ENCODE assay signal across 23 cellular contexts in the genomic region with DNA sequence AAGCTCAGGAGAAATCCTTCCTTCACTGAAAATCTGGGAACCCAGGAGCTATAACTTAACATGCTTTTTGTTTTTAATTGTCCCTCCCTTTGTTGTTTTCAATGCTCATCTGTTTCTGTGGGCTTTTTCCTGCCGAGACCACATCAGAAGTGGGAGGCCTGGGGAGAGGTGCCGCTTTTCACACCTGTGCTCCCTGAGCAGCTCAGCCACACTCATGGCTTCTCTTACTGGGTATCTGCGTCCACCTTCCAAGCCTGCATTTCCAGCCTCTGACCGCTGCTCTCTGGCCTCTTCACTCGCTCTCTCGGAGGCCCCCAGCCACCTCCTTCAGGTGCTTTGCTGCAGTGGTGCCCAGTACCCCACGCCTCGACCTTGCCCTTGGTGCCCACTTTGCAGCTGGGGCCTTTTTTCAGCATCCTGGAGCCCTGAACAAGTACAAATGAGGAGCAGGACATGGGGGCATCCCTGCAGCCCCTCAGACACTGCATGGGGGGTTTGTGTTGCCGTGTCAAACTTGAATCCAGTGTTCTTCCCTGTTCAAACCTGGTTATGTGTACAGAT. TPM values are rescaled to one million over a fixed set of nuclear protein-coding genes. Genes with fewer than 3 reads are reported as not detected.
DNase-seq lines count a peak whose midpoint lies in the region; ATAC-seq and TF ChIP-seq lines count a peak whose summit lies in the region.
"Had no signal": no experiment of that assay in that cellular context is flagged by ENCODE, and none has a peak within 500 bp of the region (broad histone marks: within the 10 kb centered on the region; RNA-seq: fewer than 3 reads in every experiment).

No MANE protein-coding gene starts in this region.

- no peak overlapping the region for H3K4me2 ChIP-seq in trophoblast cell (ENCODE audit: low read length)
- no peak overlapping the region for H3K4me2 ChIP-seq in H9 (ENCODE audit: insufficient read depth, insufficient read length, low read length)

- no peak overlapping the region for H3T11ph ChIP-seq in H9 (ENCODE audit: low read length)

- H4K5ac ChIP-seq in H9 (ENCODE audit: insufficient read length, low read depth, low read length) = no peak overlapping the region

- no peak overlapping the region for H3K56ac ChIP-seq in H9 (ENCODE audit: insufficient read length, low read depth, low read length)

- no peak for TF ChIP-seq POLR2A in esophagus squamous epithelium (IDR thresholded peaks at IDR 0.05)

- H3K27ac Mint-ChIP-seq in CD4-positive, alpha-beta memory T cell = peak overlapping the region in 6 of 7 donors; percentile 19 to 80 (median 71)
- peak overlapping the region; percentile 18 to 95 (median 72) for H3K27ac Mint-ChIP-seq in CD8-positive, alpha-beta memory T cell
- peak overlapping the region; percentile 85 for H3K27ac Mint-ChIP-seq in central memory CD8-positive, alpha-beta T cell (ENCODE audit: low read depth)
- H3K27ac Mint-ChIP-seq in H9 = no peak overlapping the region
- H3K27ac Mint-ChIP-seq: CD4-positive, alpha-beta T cell had no signal

- TF ChIP-seq CTCF in H9 (conservative IDR thresholded peaks at IDR 0.05) (no peak), esophagus squamous epithelium (IDR thresholded peaks at IDR 0.05) (no peak)

- H3K4ac ChIP-seq in trophoblast cell (ENCODE audit: low read depth, low read length) = no peak overlapping the region
- no peak overlapping the region for H3K4ac ChIP-seq in H9 (ENCODE audit: low read depth, low read length)

- H3K23ac ChIP-seq in trophoblast cell (ENCODE audit: low read length) = no peak overlapping the region
- no peak overlapping the region for H3K23ac ChIP-seq in H9 (ENCODE audit: insufficient read length, low read depth, low read length)

- peaks cover 27% of the 10 kb centered on the region for H3K4me1 ChIP-seq in CD4-positive, alpha-beta memory T cell (ENCODE audit: insufficient read depth, low read length)
- H3K4me1 ChIP-seq in CD8-positive, alpha-beta memory T cell (ENCODE audit: insufficient read depth, low read length) = peaks cover 26% of the 10 kb centered on the region
- H3K4me1 ChIP-seq in trophoblast cell (ENCODE audit: control insufficient read depth in 1 of 2, insufficient read depth in 2 of 2, low read length in 2 of 2) (peaks cover 0 to 8% of the 10 kb centered on the region in 2 experiments), H9 (ENCODE audit: insufficient read depth, low read length) (peaks cover 3% of the 10 kb centered on the region; the same call in 1 of the 2 replicates), esophagus squamous epithelium (no peaks in the 10 kb centered on the region)
- H3K4me1 ChIP-seq: Peyer's patch had no signal

- POLR2A ChIA-PET in CD4-positive, alpha-beta memory T cell (lab: Charles Lee; ENCODE audit: partially characterized antibody) = interaction anchor here (0.6 to 2.4 kb wide), 2 partner anchors 38 to 47 kb away, joined by 3 to 12 read pairs; no protein-coding TSS in a partner anchor
- POLR2A ChIA-PET in CD8-positive, alpha-beta memory T cell (lab: Charles Lee) = no interaction called here

- no peaks in the 10 kb centered on the region for H4K20me1 ChIP-seq in H9 (ENCODE audit: control insufficient read depth, insufficient read depth, insufficient read length)

- H4K91ac ChIP-seq in trophoblast cell (ENCODE audit: low read depth, low read length) (no peak overlapping the region), H9 (ENCODE audit: insufficient read length, low read depth, low read length) (no peak overlapping the region)

- CTCF ChIA-PET in CD4-positive, alpha-beta memory T cell (lab: Charles Lee; ENCODE audit: partially characterized antibody) = interaction anchor here (2.9 kb wide), 1 partner anchor 54 kb away, joined by 13 read pairs; no protein-coding TSS in a partner anchor
- CTCF ChIA-PET in CD8-positive, alpha-beta memory T cell (lab: Charles Lee) = no interaction called here

- H3K23me2 ChIP-seq in H9 (ENCODE audit: insufficient read length, low read depth, low read length, poor library complexity, severe bottlenecking) = no peaks in the 10 kb centered on the region

- H3K36me3 ChIP-seq in CD4-positive, alpha-beta memory T cell (ENCODE audit: insufficient read depth, low read length) = no peaks in the 10 kb centered on the region
- no peaks in the 10 kb centered on the region for H3K36me3 ChIP-seq in CD8-positive, alpha-beta memory T cell (ENCODE audit: insufficient read depth, low read length)
- H3K36me3 ChIP-seq in trophoblast cell (ENCODE audit: control insufficient read depth in 1 of 2, insufficient read depth in 2 of 2, low read length in 2 of 2) (no peaks in the 10 kb centered on the region), esophagus squamous epithelium (no peaks in the 10 kb centered on the region)
- H3K36me3 ChIP-seq: Peyer's patch, SJCRH30 had no signal

- H3K4me3 Mint-ChIP-seq in CD4-positive, alpha-beta memory T cell = peak overlapping the region in 6 of 8 donors; percentile 35 to 70 (median 56)
- peak overlapping the region in 6 of 7 donors; percentile 29 to 83 (median 75) for H3K4me3 Mint-ChIP-seq in CD8-positive, alpha-beta memory T cell
- peak overlapping the region; percentile 73 for H3K4me3 Mint-ChIP-seq in central memory CD8-positive, alpha-beta T cell
- no peak overlapping the region for H3K4me3 Mint-ChIP-seq in H9
- H3K4me3 Mint-ChIP-seq: CD4-positive, alpha-beta T cell had no signal

- no peaks in the 10 kb centered on the region for H3K79me1 ChIP-seq in trophoblast cell (ENCODE audit: low read length)
- H3K79me1 ChIP-seq in H9 (ENCODE audit: insufficient read depth, low read depth, low read length, poor library complexity, severe bottlenecking) = no peaks in the 10 kb centered on the region

- H3K27me3 Mint-ChIP-seq in CD4-positive, alpha-beta memory T cell = no peaks in the 10 kb centered on the region
- H3K27me3 Mint-ChIP-seq in CD8-positive, alpha-beta memory T cell = peaks cover 0 to 1% of the 10 kb centered on the region in 2 donors
- H3K27me3 Mint-ChIP-seq in central memory CD8-positive, alpha-beta T cell = no peaks in the 10 kb centered on the region
- peaks cover 5% of the 10 kb centered on the region for H3K27me3 Mint-ChIP-seq in H9 (ENCODE audit: low read depth)
- H3K27me3 Mint-ChIP-seq: CD4-positive, alpha-beta T cell had no signal

- H3K79me2 ChIP-seq in trophoblast cell (ENCODE audit: control insufficient read depth, insufficient read depth, low read length, poor library complexity) (no peaks in the 10 kb centered on the region), H9 (ENCODE audit: insufficient read depth, low read length) (no peaks in the 10 kb centered on the region)

- H3K4me3 ChIP-seq in CD4-positive, alpha-beta memory T cell (ENCODE audit: low read length in 2 of 2) = no peak overlapping the region
- H3K4me3 ChIP-seq in CD8-positive, alpha-beta memory T cell (ENCODE audit: low read length) = no peak overlapping the region
- H3K4me3 ChIP-seq in trophoblast cell (ENCODE audit: low read depth, low read length) (no peak overlapping the region), esophagus squamous epithelium (no peak overlapping the region)
- H3K4me3 ChIP-seq: GM23248, Peyer's patch, SJCRH30 had no signal

- DNase-seq in CD4-positive, alpha-beta memory T cell = peak in 4 of 5 donors; percentile 9 to 24 (median 16)
- peak in 3 of 5 donors; percentile 16 to 51 (median 51) for DNase-seq in CD8-positive, alpha-beta memory T cell
- DNase-seq in central memory CD8-positive, alpha-beta T cell (ENCODE audit: low spot score in 2 of 2) = no peak
- DNase-seq in trophoblast cell (no peak), H9 (no peak), NCI-H2196 (lab: John Stamatoyannopoulos, UW; ENCODE audit: unreplicated experiment) (no peak), esophagus squamous epithelium (lab: John Stamatoyannopoulos, UW) (no peak)
- DNase-seq: Calu3; CD4-positive, alpha-beta T cell; DMS153; GM23248; HCEC 1CT; KG1; NCI-H1092 treated with DMSO at 0.1 percent for 48 hours; NCI-H2029 treated with DMSO at 0.1 percent for 48 hours; NCI-H345; NCI-H524 treated with DMSO at 0.1 percent for 48 hours; NCI-H82; Peyer's patch; SJCRH30 had no signal

- H4K8ac ChIP-seq in trophoblast cell (ENCODE audit: low read depth, low read length) = no peak overlapping the region
- no peak overlapping the region for H4K8ac ChIP-seq in H9 (replicated peaks; ENCODE audit: insufficient read length, low read depth, low read length)

- H3K18ac ChIP-seq in trophoblast cell (ENCODE audit: low read length) (no peak overlapping the region), H9 (ENCODE audit: insufficient read length, low read depth, low read length) (no peak overlapping the region)

- WGBS in trophoblast cell (ENCODE audit: extremely low coverage, insufficient coverage, insufficient read length) = no CpG with 5 or more reads among the region's 9 CpGs
- no CpG with 5 or more reads among the region's 9 CpGs for WGBS in H9 (ENCODE audit: extremely low coverage, insufficient read length, low lambda C conversion rate)
- WGBS in esophagus squamous epithelium, 2 donors = 58 to 64% methylated on average over 7 to 8 of the region's 9 CpGs

- H2BK20ac ChIP-seq in H9 (ENCODE audit: low read depth, low read length, poor library complexity, severe bottlenecking) = no peak overlapping the region

- H2AFZ ChIP-seq in trophoblast cell (ENCODE audit: insufficient read depth, low read length, poor library complexity) = no peak overlapping the region
- no peak overlapping the region for H2AFZ ChIP-seq in H9 (ENCODE audit: low read length)
- H2AFZ ChIP-seq: GM23248 had no signal

- H3K36me3 Mint-ChIP-seq in CD4-positive, alpha-beta memory T cell = no peaks in the 10 kb centered on the region
- no peaks in the 10 kb centered on the region for H3K36me3 Mint-ChIP-seq in CD8-positive, alpha-beta memory T cell
- H3K36me3 Mint-ChIP-seq in central memory CD8-positive, alpha-beta T cell (ENCODE audit: insufficient read depth) = peaks cover 4% of the 10 kb centered on the region
- H3K36me3 Mint-ChIP-seq in H9 (ENCODE audit: insufficient read depth in 1 of 3, low read depth in 3 of 3) = no peaks in the 10 kb centered on the region

- H3K14ac ChIP-seq in trophoblast cell (ENCODE audit: low read length) = no peak overlapping the region
- H3K14ac ChIP-seq in H9 (ENCODE audit: insufficient read depth, low read length) = no peak overlapping the region

- no peak overlapping the region for H4K12ac ChIP-seq in trophoblast cell (ENCODE audit: low read depth, low read length)

- H3K9me3 ChIP-seq in CD4-positive, alpha-beta memory T cell (ENCODE audit: control insufficient read depth in 1 of 2, low read length in 2 of 2) = no peaks in the 10 kb centered on the region
- no peaks in the 10 kb centered on the region for H3K9me3 ChIP-seq in CD8-positive, alpha-beta memory T cell (ENCODE audit: low read length)
- H3K9me3 ChIP-seq in trophoblast cell (ENCODE audit: insufficient read depth, low read depth, low read length) (no peaks in the 10 kb centered on the region), H9 (ENCODE audit: control insufficient read depth, low read depth, low read length) (no peaks in the 10 kb centered on the region), esophagus squamous epithelium (no peaks in the 10 kb centered on the region)
- H3K9me3 ChIP-seq: Peyer's patch, SJCRH30 had no signal

- H3K9ac ChIP-seq in trophoblast cell (ENCODE audit: low read length) = no peak overlapping the region
- no peak overlapping the region for H3K9ac ChIP-seq in H9 (ENCODE audit: extremely low read depth, insufficient read length, low read length)
- H3K9ac ChIP-seq: GM23248 had no signal

- H2BK120ac ChIP-seq in trophoblast cell (ENCODE audit: insufficient read depth, low read length, poor library complexity) (no peak overlapping the region), H9 (ENCODE audit: low read depth, low read length, poor library complexity, severe bottlenecking) (no peak overlapping the region)

- no peak overlapping the region for H3K27ac ChIP-seq in CD4-positive, alpha-beta memory T cell (ENCODE audit: low read depth, low read length)
- H3K27ac ChIP-seq in CD8-positive, alpha-beta memory T cell (ENCODE audit: low read depth, low read length) = no peak overlapping the region
- H3K27ac ChIP-seq in trophoblast cell (ENCODE audit: low read depth, low read length) (no peak overlapping the region), H9 (ENCODE audit: insufficient read length, low read depth, low read length) (no peak overlapping the region), esophagus squamous epithelium (no peak overlapping the region)
- H3K27ac ChIP-seq: GM23248, Peyer's patch, SJCRH30 had no signal

- H3K27me3 ChIP-seq in CD4-positive, alpha-beta memory T cell (ENCODE audit: insufficient read depth, low read length) = no peaks in the 10 kb centered on the region
- H3K27me3 ChIP-seq in CD8-positive, alpha-beta memory T cell (ENCODE audit: insufficient read depth, low read length, poor library complexity, severe bottlenecking) = no peaks in the 10 kb centered on the region
- H3K27me3 ChIP-seq in trophoblast cell (ENCODE audit: insufficient read depth, low read length) (no peaks in the 10 kb centered on the region), H9 (ENCODE audit: insufficient read depth, low read length) (no peaks in the 10 kb centered on the region), esophagus squamous epithelium (no peaks in the 10 kb centered on the region)
- H3K27me3 ChIP-seq: Peyer's patch had no signal

- H2AK5ac ChIP-seq in trophoblast cell (ENCODE audit: low read length) (peak overlapping the region; percentile 15), H9 (ENCODE audit: insufficient read length, low read length) (no peak overlapping the region)

- no peak overlapping the region for H2BK5ac ChIP-seq in trophoblast cell (ENCODE audit: low read depth, low read length, poor library complexity)
- no peak overlapping the region for H2BK5ac ChIP-seq in H9 (ENCODE audit: insufficient read length, low read length)

- intact Hi-C loops in CD4-positive, alpha-beta memory T cell (cut with micrococcal nuclease) = no loop called here
- intact Hi-C loops in esophagus squamous epithelium (cut with DNase I) = no loop called here

- ATAC-seq in central memory CD8-positive, alpha-beta T cell (replicated peaks; ENCODE audit: extremely low read depth, poor library complexity, severe bottlenecking) = peak; percentile 77

- H2BK12ac ChIP-seq in trophoblast cell (ENCODE audit: low read length) (no peak overlapping the region), H9 (ENCODE audit: insufficient read length, low read depth, low read length) (no peak overlapping the region)

- H2BK15ac ChIP-seq in H9 (ENCODE audit: low read depth, low read length) = no peak overlapping the region

- H3K4me1 Mint-ChIP-seq in CD4-positive, alpha-beta memory T cell = peaks cover 21 to 44% (median 33%) of the 10 kb centered on the region in 4 donors
- H3K4me1 Mint-ChIP-seq in CD8-positive, alpha-beta memory T cell = peaks cover 34 to 45% (median 35%) of the 10 kb centered on the region in 3 donors
- H3K4me1 Mint-ChIP-seq in central memory CD8-positive, alpha-beta T cell = peaks cover 36% of the 10 kb centered on the region
- peaks cover 32 to 38% of the 10 kb centered on the region in 2 experiments for H3K4me1 Mint-ChIP-seq in H9

- H3K9me3 Mint-ChIP-seq in CD4-positive, alpha-beta memory T cell = peaks cover 0 to 2% (median 0%) of the 10 kb centered on the region in 8 donors
- no peaks in the 10 kb centered on the region for H3K9me3 Mint-ChIP-seq in CD8-positive, alpha-beta memory T cell
- H3K9me3 Mint-ChIP-seq in central memory CD8-positive, alpha-beta T cell = no peaks in the 10 kb centered on the region
- H3K9me3 Mint-ChIP-seq in H9 = no peaks in the 10 kb centered on the region
- H3K9me3 Mint-ChIP-seq: CD4-positive, alpha-beta T cell had no signal

RNA-seq across cellular contexts. Expression of a gene that starts 9.9 kb away (rescaled TPM):
- total RNA-seq in CD4-positive, alpha-beta memory T cell = not detected
- under 1 TPM; 0.16 to 0.22 TPM for polyA plus RNA-seq in CD4-positive, alpha-beta memory T cell
- under 1 TPM; 0.66 to 0.92 TPM for total RNA-seq in CD8-positive, alpha-beta memory T cell
- not detected for polyA plus RNA-seq in CD8-positive, alpha-beta memory T cell
- polyA plus RNA-seq in trophoblast cell (2013) = 0.22 and 0.25 TPM in 2 replicates
- total RNA-seq in H9 (2021) (0.35 TPM in 1 of 2 replicates, not detected in the other), esophagus squamous epithelium (1 to 10 TPM in 2 of 4 donors, under 1 TPM in 2; 0.57 to 2.3 (median 1.0) TPM)
- total RNA-seq: GM23248, HT1080, Peyer's patch had no signal
- polyA plus RNA-seq: GM23248 had no signal

RNA-seq across cellular contexts. Expression of a gene that starts 16.4 kb away (rescaled TPM):
- not detected for total RNA-seq in CD4-positive, alpha-beta memory T cell
- under 1 TPM in 1 of 2 donors, not detected in 1; 0.56 TPM for polyA plus RNA-seq in CD4-positive, alpha-beta memory T cell
- not detected for total RNA-seq in CD8-positive, alpha-beta memory T cell
- not detected for polyA plus RNA-seq in CD8-positive, alpha-beta memory T cell
- 4.0 and 4.8 TPM in 2 replicates for polyA plus RNA-seq in trophoblast cell (2013)
- total RNA-seq in H9 (2021) = not detected in 2 replicates
- total RNA-seq in esophagus squamous epithelium = not detected
- total RNA-seq: CD4-positive, alpha-beta T cell; Daoy; GM23248; HT1080; Peyer's patch; SJCRH30 had no signal
- polyA plus RNA-seq: BJ, GM23248 had no signal

RNA-seq across cellular contexts. Expression of a gene that starts 43.8 kb away (rescaled TPM):
- total RNA-seq in CD4-positive, alpha-beta memory T cell = 10 to 100 TPM; 52.7 to 54.2 TPM
- polyA plus RNA-seq in CD4-positive, alpha-beta memory T cell = 100 to 1,000 TPM; 107 to 123 TPM
- 10 to 100 TPM; 92.3 to 93.1 TPM for total RNA-seq in CD8-positive, alpha-beta memory T cell
- polyA plus RNA-seq in CD8-positive, alpha-beta memory T cell = 106 TPM
- polyA plus RNA-seq in trophoblast cell (2013) = 106 and 107 TPM in 2 replicates
- total RNA-seq in H9 (2021) (34.2 and 36.4 TPM in 2 replicates), esophagus squamous epithelium (100 to 1,000 TPM in 1 of 4 donors, 10 to 100 TPM in 3; 21.5 to 178 (median 49.6) TPM)

Comparison
In these comparisons a context has a peak if more than half of its experiments do, and no peak if none do; other contexts are left out.
1. DNase-seq: peak in CD4-positive, alpha-beta memory T cell (4 of 5) and CD8-positive, alpha-beta memory T cell (3 of 5); none in central memory CD8-positive, alpha-beta T cell (0 of 2), trophoblast cell (0 of 2), H9 (single experiment), NCI-H2196 (single experiment) and esophagus squamous epithelium (single experiment).
2. H3K27ac Mint-ChIP-seq: peak in CD4-positive, alpha-beta memory T cell (6 of 7), CD8-positive, alpha-beta memory T cell (8 of 8) and central memory CD8-positive, alpha-beta T cell (single experiment); none in H9 (0 of 3).
3. H3K4me3 Mint-ChIP-seq: peak in CD4-positive, alpha-beta memory T cell (6 of 8), CD8-positive, alpha-beta memory T cell (6 of 7) and central memory CD8-positive, alpha-beta T cell (single experiment); none in H9 (0 of 2).